In genomic region chr11:125072210-125072960, GRCh38 we compare ENCODE assay signal across 8 cellular contexts. TPM values are rescaled to one million over a fixed set of nuclear protein-coding genes. Genes with fewer than 3 reads are reported as not detected.
DNase-seq lines count a peak whose midpoint lies in the region; ATAC-seq and TF ChIP-seq lines count a peak whose summit lies in the region.

No MANE protein-coding gene starts in this region.

- no peak overlapping the region for H3K27ac ChIP-seq in DOHH2 (ENCODE audit: low read depth, low read length)
- H3K27ac ChIP-seq in PC-9 = no peak overlapping the region

- H3K79me2 ChIP-seq in DOHH2 (ENCODE audit: control insufficient read depth, low read length) = no peaks in the 10 kb centered on the region
- H3K79me2 ChIP-seq in PC-9 (ENCODE audit: low read depth) = 0 out of 2 replicates have a peak, but pooled peaks cover 5% of the 10 kb centered on the region

- intact Hi-C loops in cardiac septum (cut with DNase I) (no loop called here), PC-9 (cut with micrococcal nuclease; ENCODE audit: unreplicated experiment) (no loop called here)

- no TSS peak for BruUV-seq in PC-9 (replicated peaks; lab: Mats Ljungman, UMichigan)

- H3K4me1 ChIP-seq in DOHH2 (ENCODE audit: control insufficient read depth, low read length) = peaks cover 44% of the 10 kb centered on the region
- H3K4me1 ChIP-seq in PC-9 (replicated peaks; ENCODE audit: insufficient read depth) = peaks cover 57% of the 10 kb centered on the region

- CTCF ChIA-PET in PC-9 (lab: Charles Lee) = no interaction called here

- H3F3A ChIP-seq in DOHH2 (ENCODE audit: control insufficient read depth, insufficient read depth) (no peaks in the 10 kb centered on the region), PC-9 (ENCODE audit: insufficient read depth, low read depth) (peaks cover 28% of the 10 kb centered on the region)

- POLR2A ChIA-PET in PC-9 (lab: Charles Lee; ENCODE audit: unreplicated experiment) = interaction anchor here (0.6 kb wide), 1 partner anchor 39 kb away, joined by 4 read pairs; the partner anchor contains the start of gene TMEM218

- ATAC-seq in GM21390 (IDR thresholded peaks at IDR 0.05; ENCODE audit: unreplicated experiment) (peak; percentile 84), HG03469 (IDR thresholded peaks at IDR 0.05; ENCODE audit: unreplicated experiment) (peak; percentile 77), omental fat pad (ENCODE audit: low FRiP score) (no peak)

- no peak overlapping the region for H2AFZ ChIP-seq in PC-9

- H3K4me3 ChIP-seq in DOHH2 (ENCODE audit: low read length) = peak overlapping the region; percentile 6; the same call in 1 of the 2 replicates
- no peak overlapping the region for H3K4me3 ChIP-seq in PC-9

- H3K9me3 ChIP-seq in DOHH2 (ENCODE audit: control insufficient read depth, insufficient read depth, low read length) (no peaks in the 10 kb centered on the region), PC-9 (ENCODE audit: insufficient read depth, low read depth) (no peaks in the 10 kb centered on the region)

- no peaks in the 10 kb centered on the region for H3K27me3 ChIP-seq in DOHH2 (ENCODE audit: control insufficient read depth, low read length)
- H3K27me3 ChIP-seq in PC-9 (ENCODE audit: insufficient read depth, low read depth) = no peaks in the 10 kb centered on the region

- DNase-seq in cardiac septum (ENCODE audit: low spot score) (peak; percentile 71), middle frontal gyrus (ENCODE audit: extremely low spot score, low spot score) (no peak), PC-9 (no peak), NCI-H1105 treated with DMSO at 0.1 percent for 48 hours (lab: John Stamatoyannopoulos, UW) (no peak), omental fat pad (ENCODE audit: low spot score) (no peak)

- peak overlapping the region; percentile 50 for H3K4me2 ChIP-seq in DOHH2 (ENCODE audit: low read length)
- H3K4me2 ChIP-seq in PC-9 = no peak overlapping the region

- no peaks in the 10 kb centered on the region for H3K9me2 ChIP-seq in DOHH2 (replicated peaks; ENCODE audit: control insufficient read depth, low read length)
- H3K9me2 ChIP-seq in PC-9 (ENCODE audit: insufficient read depth) = no peaks in the 10 kb centered on the region

- TF ChIP-seq CTCF in DOHH2 (IDR thresholded peaks at IDR 0.05; ENCODE audit: low read depth, low read length, poor library complexity, severe bottlenecking) = no peak
- no peak for TF ChIP-seq CTCF in PC-9 (conservative IDR thresholded peaks at IDR 0.05)
- no peak for TF ChIP-seq CTCF in omental fat pad (IDR thresholded peaks at IDR 0.05)

- H3K36me3 ChIP-seq in DOHH2 (ENCODE audit: control insufficient read depth, low read length) (no peaks in the 10 kb centered on the region), PC-9 (ENCODE audit: low read depth) (no peaks in the 10 kb centered on the region)

- H4K20me1 ChIP-seq in DOHH2 (ENCODE audit: control insufficient read depth, insufficient read depth, low read depth, low read length) (no peaks in the 10 kb centered on the region), PC-9 (ENCODE audit: insufficient read depth) (no peaks in the 10 kb centered on the region)

RNA-seq across cellular contexts. Expression of gene SLC37A2, which starts 9.3 kb away (rescaled TPM):
- 1.2 TPM for total RNA-seq in cardiac septum
- 14.6 and 24.0 TPM in 2 replicates for total RNA-seq in PC-9 (2021)
- total RNA-seq in omental fat pad = 10 to 100 TPM; 15.6 to 26.0 (median 21.5) TPM

RNA-seq across cellular contexts. Expression of gene TMEM218, which starts 39.0 kb away (rescaled TPM):
- total RNA-seq in cardiac septum = 8.7 TPM
- 16.4 and 20.5 TPM in 2 replicates for total RNA-seq in PC-9 (2021)
- 10 to 100 TPM; 17.0 to 24.4 (median 21.9) TPM for total RNA-seq in omental fat pad
